ENCODE assay signal across 1 cellular context in the genomic region with DNA sequence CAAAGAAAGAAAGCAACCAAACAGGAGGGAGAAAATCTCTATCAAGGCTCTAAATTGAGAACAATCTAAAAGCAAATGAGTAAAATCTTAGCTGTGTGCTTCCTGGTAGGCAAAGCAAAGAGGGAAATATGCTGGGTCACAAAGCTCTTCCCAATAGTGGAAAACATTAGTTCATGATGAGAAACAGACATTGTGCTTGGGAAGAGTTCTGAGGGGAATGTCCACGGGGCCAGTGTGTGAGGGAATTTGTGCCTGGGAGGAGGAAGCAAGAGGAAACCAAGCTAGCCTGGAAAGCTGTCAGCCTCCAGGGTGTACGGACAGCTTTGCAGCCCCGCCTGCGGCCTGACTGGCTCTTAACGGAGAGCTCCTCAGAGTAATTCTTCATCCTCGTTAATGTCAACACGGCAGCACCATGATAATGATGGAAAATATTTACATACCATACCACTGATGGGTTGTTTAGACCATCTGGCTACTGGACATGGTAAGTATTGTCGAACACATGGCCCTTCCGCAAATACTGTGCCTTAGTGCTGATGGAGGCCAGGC.
TF ChIP-seq lines count a peak whose summit lies in the region.

No MANE protein-coding gene starts in this region.

TF ChIP-seq in IMR-90, 13 proteins besides CTCF, POLR2A, EP300 and RAD21:
- TF ChIP-seq BHLHE40 (IDR thresholded peaks at IDR 0.05; ENCODE audit: low read depth, low read length): no peak
- TF ChIP-seq SMC3 (IDR thresholded peaks at IDR 0.05; ENCODE audit: low read depth, low read length): no peak
- no peak for TF ChIP-seq RCOR1 (IDR thresholded peaks at IDR 0.05; ENCODE audit: insufficient replicate concordance, low read length)
